34 cellular contexts compared by ENCODE assay signal in the genomic region with DNA sequence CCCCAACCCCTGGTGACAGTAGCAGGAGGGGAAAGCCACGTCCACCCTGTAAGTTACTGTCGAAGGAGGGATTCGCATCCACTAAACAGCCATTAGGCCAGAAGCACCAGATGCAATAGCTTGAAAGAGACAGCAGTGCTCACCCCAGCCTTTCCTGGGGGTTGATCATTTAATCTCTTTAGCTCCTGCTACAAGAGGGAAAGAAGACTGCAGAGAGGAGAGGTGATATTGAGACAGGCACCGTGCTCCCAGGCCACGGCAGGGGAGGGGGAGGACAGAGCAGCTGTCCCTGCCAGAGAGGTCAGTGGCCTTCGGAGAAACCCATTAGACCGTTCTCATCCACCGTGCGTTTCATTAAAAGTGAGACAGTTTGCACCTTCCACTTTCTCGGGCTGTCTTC.
"Had no signal": no experiment of that assay in that cellular context is flagged by ENCODE, and none has a peak within 500 bp of the region (broad histone marks: within the 10 kb centered on the region; RNA-seq: fewer than 3 reads in every experiment).

No MANE protein-coding gene starts in this region.

- H3K27ac Mint-ChIP-seq: activated CD4-positive, alpha-beta T cell treated with anti-CD3 and anti-CD28 coated beads for 36 hours; activated CD4-positive, alpha-beta T cell treated with anti-CD3 and anti-CD28 coated beads, Interleukin-2, amount 10 ng/mL, durations not matched to agents 7 days and 5 days; activated CD8-positive, alpha-beta T cell treated with anti-CD3 and anti-CD28 coated beads, Interleukin-2, amount 10 ng/mL, durations not matched to agents 7 days and 5 days; activated naive CD8-positive, alpha-beta T cell; activated naive CD8-positive, alpha-beta T cell treated with anti-CD3 and anti-CD28 coated beads, Interleukin-2, amount 50 U/mL, for 24 hours; T-helper 1 cell treated with Interleukin-12 subunit alpha and Interleukin-12 subunit beta and Interleukin-4 antibody, amounts not matched to agents 30 μg/mL and 1 μg/mL, for 36 hours had no signal

- H3K36me3 Mint-ChIP-seq: activated naive CD4-positive, alpha-beta T cell treated with anti-CD3 and anti-CD28 coated beads, Interleukin-2, amount 10 ng/mL, durations not matched to agents 7 days and 5 days; activated naive CD8-positive, alpha-beta T cell; WTC11 had no signal

- H3K9ac ChIP-seq: SK-N-SH had no signal

- DNase-seq: activated CD4-positive, alpha-beta T cell treated with anti-CD3 and anti-CD28 coated beads for 36 hours; activated CD4-positive, alpha-beta T cell treated with anti-CD3 and anti-CD28 coated beads, Interleukin-2, amount 10 ng/mL, durations not matched to agents 7 days and 5 days; activated CD4-positive, alpha-beta T cell treated with anti-CD3 and anti-CD28 coated beads, Interleukin-2, amount 50 U/mL, for 48 hours; activated CD8-positive, alpha-beta T cell treated with anti-CD3 and anti-CD28 coated beads, Interleukin-2, amount 10 ng/mL, durations not matched to agents 7 days and 5 days; activated effector memory CD4-positive, alpha-beta T cell treated with Interleukin-2 at 50 U/mL for 16 hours; activated naive CD4-positive, alpha-beta T cell treated with anti-CD3 and anti-CD28 coated beads, Interleukin-2, amount 10 ng/mL, durations not matched to agents 7 days and 5 days; activated naive CD8-positive, alpha-beta T cell treated with anti-CD3 and anti-CD28 coated beads, Interleukin-2, amount 50 U/mL, for 24 hours; activated T-cell treated with anti-CD3 and anti-CD28 coated beads, Interleukin-2, amount 50 U/mL, for 4 hours; anterior cingulate cortex; brain microvascular endothelial cell; central memory CD4-positive, alpha-beta T cell; IMR-90; Karpas-422; KBM-7; NCI-H1105; NCI-H1417 treated with DMSO at 0.1 percent for 48 hours; NCI-H187 treated with DMSO at 0.1 percent for 48 hours; NCI-H2081; NCI-H2171 treated with DMSO at 0.1 percent for 48 hours; NCI-H2227 treated with DMSO at 0.1 percent for 48 hours; NCI-H446; NCI-H510A treated with DMSO at 0.1 percent for 48 hours; NCI-H526 treated with DMSO at 0.1 percent for 48 hours; NCI-H774; PC-3; Peyer's patch; RPMI8226; SHP77 treated with DMSO at 0.1 percent for 48 hours; SK-N-SH had no signal

- H3K4me3 ChIP-seq: Peyer's patch, SJSA1 had no signal

- H3K9me3 ChIP-seq: Peyer's patch, SJSA1, SK-N-SH had no signal

- ATAC-seq: activated CD4-positive, alpha-beta T cell treated with anti-CD3 and anti-CD28 coated beads for 36 hours; activated CD4-positive, CD25-positive, alpha-beta regulatory T cell treated with anti-CD3 and anti-CD28 coated beads, Interleukin-2, amount 50 U/mL, for 24 hours; activated CD8-positive, alpha-beta T cell treated with anti-CD3 and anti-CD28 coated beads, Interleukin-2, amount 10 ng/mL, durations not matched to agents 7 days and 5 days; activated naive CD8-positive, alpha-beta T cell treated with anti-CD3 and anti-CD28 coated beads, Interleukin-2, amount 50 U/mL, for 24 hours; activated T-cell treated with anti-CD3 and anti-CD28 coated beads, Interleukin-2, amount 50 U/mL, for 4 hours; PC-3; WTC11 had no signal

- H3K27me3 Mint-ChIP-seq: activated CD4-positive, alpha-beta T cell treated with anti-CD3 and anti-CD28 coated beads for 36 hours; activated CD4-positive, alpha-beta T cell treated with anti-CD3 and anti-CD28 coated beads, Interleukin-2, amount 10 ng/mL, durations not matched to agents 7 days and 5 days; activated naive CD8-positive, alpha-beta T cell; activated naive CD8-positive, alpha-beta T cell treated with anti-CD3 and anti-CD28 coated beads, Interleukin-2, amount 50 U/mL, for 24 hours had no signal

- H3K4me1 ChIP-seq: Peyer's patch, SJSA1 had no signal

- H3K4me2 ChIP-seq: SK-N-SH had no signal

- H3K27me3 ChIP-seq: Peyer's patch had no signal

- H3K4me1 Mint-ChIP-seq: activated CD4-positive, alpha-beta T cell treated with anti-CD3 and anti-CD28 coated beads for 36 hours; activated CD4-positive, alpha-beta T cell treated with anti-CD3 and anti-CD28 coated beads, Interleukin-2, amount 10 ng/mL, durations not matched to agents 7 days and 5 days; activated naive CD4-positive, alpha-beta T cell treated with anti-CD3 and anti-CD28 coated beads, Interleukin-2, amount 10 ng/mL, durations not matched to agents 7 days and 5 days; activated naive CD8-positive, alpha-beta T cell treated with anti-CD3 and anti-CD28 coated beads, Interleukin-2, amount 50 U/mL, for 24 hours had no signal

- H3K36me3 ChIP-seq: brain microvascular endothelial cell, Peyer's patch, SJSA1 had no signal

- H3K4me3 Mint-ChIP-seq: activated CD4-positive, alpha-beta T cell treated with anti-CD3 and anti-CD28 coated beads for 36 hours; activated CD4-positive, alpha-beta T cell treated with anti-CD3 and anti-CD28 coated beads, Interleukin-2, amount 10 ng/mL, durations not matched to agents 7 days and 5 days; activated CD8-positive, alpha-beta T cell treated with anti-CD3 and anti-CD28 coated beads, Interleukin-2, amount 10 ng/mL, durations not matched to agents 7 days and 5 days; activated naive CD4-positive, alpha-beta T cell treated with anti-CD3 and anti-CD28 coated beads, Interleukin-2, amount 10 ng/mL, durations not matched to agents 7 days and 5 days; activated naive CD8-positive, alpha-beta T cell; activated naive CD8-positive, alpha-beta T cell treated with anti-CD3 and anti-CD28 coated beads, Interleukin-2, amount 50 U/mL, for 24 hours; activated T-cell treated with anti-CD3 and anti-CD28 coated beads, Interleukin-2, amount 50 U/mL, for 4 hours; T-helper 1 cell treated with Interleukin-12 subunit alpha and Interleukin-12 subunit beta and Interleukin-4 antibody, amounts not matched to agents 30 μg/mL and 1 μg/mL, for 36 hours; WTC11 had no signal

- H3K27ac ChIP-seq: brain microvascular endothelial cell, Peyer's patch, SJSA1 had no signal

- H3K9me3 Mint-ChIP-seq: activated CD4-positive, alpha-beta T cell treated with anti-CD3 and anti-CD28 coated beads, Interleukin-2, amount 10 ng/mL, durations not matched to agents 7 days and 5 days; activated naive CD4-positive, alpha-beta T cell treated with anti-CD3 and anti-CD28 coated beads, Interleukin-2, amount 10 ng/mL, durations not matched to agents 7 days and 5 days; activated naive CD8-positive, alpha-beta T cell treated with anti-CD3 and anti-CD28 coated beads, Interleukin-2, amount 50 U/mL, for 24 hours; activated T-cell treated with anti-CD3 and anti-CD28 coated beads, Interleukin-2, amount 50 U/mL, for 4 hours; T-helper 1 cell treated with Interleukin-12 subunit alpha and Interleukin-12 subunit beta and Interleukin-4 antibody, amounts not matched to agents 30 μg/mL and 1 μg/mL, for 36 hours; WTC11 had no signal
